Comparison of ENCODE assay signal across 26 cellular contexts in genomic region chr1:185497177-185497576, GRCh38.
DNase-seq lines count a peak whose midpoint lies in the region; ATAC-seq, FAIRE-seq and TF ChIP-seq lines count a peak whose summit lies in the region.
"Had no signal": no experiment of that assay in that cellular context is flagged by ENCODE, and none has a peak within 500 bp of the region (broad histone marks: within the 10 kb centered on the region; RNA-seq: fewer than 3 reads in every experiment).

No MANE protein-coding gene starts in this region.

- H3K4me3 ChIP-seq in HEK293 (ENCODE audit: low read depth, low read length) = no peak overlapping the region
- no peak overlapping the region for H3K4me3 ChIP-seq in K562
- H3K4me3 ChIP-seq: BLaER1, GM12878 had no signal

- DNase-seq in K562 (ENCODE audit: extremely low read depth in 1 of 4, low spot score in 3 of 4) = no peak
- no peak for DNase-seq in CD1c-positive myeloid dendritic cell (ENCODE audit: extremely low spot score)
- no peak for DNase-seq in middle frontal gyrus (ENCODE audit: extremely low spot score, low spot score)
- DNase-seq: 8988T; ACHN; BE2C; C1 segment of cervical spinal cord; Caco-2; Calu3; CD4-positive, alpha-beta T cell; CD8-positive, alpha-beta T cell; DMS 273 treated with DMSO at 0.1 percent for 48 hours; DMS153; DMS53; DMS79; DND-41; EL; GDM1 had no signal

- TF ChIP-seq POLR2A in K562 (conservative IDR thresholded peaks at IDR 0.05) = no peak

- H3K36me3 ChIP-seq in HEK293 (ENCODE audit: control insufficient read depth in 2 of 2, insufficient read depth in 1 of 2, low read length in 2 of 2) (no peaks in the 10 kb centered on the region), K562 (ENCODE audit: control insufficient read depth, insufficient read depth, low read length) (no peaks in the 10 kb centered on the region)
- H3K36me3 ChIP-seq: BE2C, BLaER1 had no signal

- no peak for TF ChIP-seq CTCF in HEK293 (tag by site-specific recombination; IDR thresholded peaks at IDR 0.05)
- no peak for TF ChIP-seq CTCF in K562 (IDR thresholded peaks at IDR 0.05 in 2 of 3, conservative IDR thresholded peaks at IDR 0.05 in 1 of 3; ENCODE audit: insufficient read depth in 2 of 3, low read depth in 1 of 3, low read length in 3 of 3)

- no peaks in the 10 kb centered on the region for H4K20me1 ChIP-seq in K562 (replicated peaks; ENCODE audit: control insufficient read depth, insufficient read depth, low read length)
- H4K20me1 ChIP-seq: BLaER1 had no signal

- TF ChIP-seq EP300 in K562 (IDR thresholded peaks at IDR 0.05; ENCODE audit: low read length) = no peak

- H3K9me1 ChIP-seq in K562 (ENCODE audit: control insufficient read depth, insufficient read depth, low read length) = no peaks in the 10 kb centered on the region

- CTCF ChIA-PET in HEK293 (lab: Yijun Ruan, JAX) = no interaction called here
- CTCF ChIA-PET in K562 (lab: Yijun Ruan, JAX; ENCODE audit: low intra/inter-chr PET ratio) = no interaction called here

- intact Hi-C loops in K562 (cut with micrococcal nuclease) = no loop called here

- no TSS peak for BruUV-seq in K562 (replicated peaks; lab: Mats Ljungman, UMichigan)

- no peak overlapping the region for H3K4me2 ChIP-seq in K562 (ENCODE audit: insufficient read depth, low read length)
- H3K4me2 ChIP-seq: BLaER1 had no signal

- H3K9me3 ChIP-seq in HEK293 (ENCODE audit: control insufficient read depth, insufficient read depth, low read depth, low read length) (no peaks in the 10 kb centered on the region), K562 (replicated peaks; ENCODE audit: control insufficient read depth, insufficient read depth, low read depth, low read length) (no peaks in the 10 kb centered on the region)
- H3K9me3 ChIP-seq: BE2C, BLaER1, Caco-2 had no signal

- no peaks in the 10 kb centered on the region for H3K79me2 ChIP-seq in K562 (ENCODE audit: control insufficient read depth, insufficient read depth, low read length)

- H3K4me1 ChIP-seq in HEK293 (ENCODE audit: control insufficient read depth, insufficient read depth, low read length) = no peaks in the 10 kb centered on the region
- H3K4me1 ChIP-seq in K562 (replicated peaks in 1 of 2; ENCODE audit: control insufficient read depth in 2 of 2, insufficient read depth in 2 of 2, low read length in 2 of 2) = no peaks in the 10 kb centered on the region
- H3K4me1 ChIP-seq: BE2C, BLaER1, Caco-2 had no signal

- H3K27ac ChIP-seq in HEK293 (ENCODE audit: extremely low read depth, low read depth, low read length) (no peak overlapping the region), K562 (ENCODE audit: extremely low read depth, low read depth, low read length) (no peak overlapping the region)
- H3K27ac ChIP-seq: BLaER1 had no signal

- FAIRE-seq in K562 (lab: Jason Lieb, UNC) = no peak
- FAIRE-seq: A204.1, GM12878, GM12892, GM18507, GM19239 had no signal

- no peak overlapping the region for H3K9ac ChIP-seq in K562 (ENCODE audit: insufficient read depth in 1 of 2, low read depth in 2 of 2, low read length in 2 of 2)
- H3K9ac ChIP-seq: BLaER1 had no signal

- no peak for TF ChIP-seq RAD21 in K562 (CRISPR knock-in tag; conservative IDR thresholded peaks at IDR 0.05 in 1 of 2, IDR thresholded peaks at IDR 0.05 in 1 of 2)

- no peak overlapping the region for H2AFZ ChIP-seq in K562 (ENCODE audit: low read depth, low read length)

- in situ Hi-C loops in K562 (cut with MboI) = no loop called here

- POLR2A ChIA-PET in HEK293 (lab: Yijun Ruan, JAX) (no interaction called here), K562 (lab: Yijun Ruan, JAX) (interaction anchor here (1.0 kb wide), 1 partner anchor 11 kb away, joined by 3 read pairs; no protein-coding TSS in a partner anchor)

- H3K27me3 ChIP-seq in K562 (ENCODE audit: control insufficient read depth in 2 of 2, insufficient read depth in 2 of 2, low read length in 2 of 2) = peaks cover 0 to 8% of the 10 kb centered on the region in 2 experiments; a peak in 3 of 5 replicates
- H3K27me3 ChIP-seq: BE2C, BLaER1 had no signal

- no peak for ATAC-seq in K562
- no peak for ATAC-seq in GM18511 (IDR thresholded peaks at IDR 0.05; ENCODE audit: unreplicated experiment)
- ATAC-seq: CD8-positive, alpha-beta T cell; GM12878 had no signal

TF ChIP-seq in HEK293, 187 proteins besides CTCF, POLR2A, EP300 and RAD21:
- TF ChIP-seq AEBP2 (tag by site-specific recombination; IDR thresholded peaks at IDR 0.05; ENCODE audit: borderline replicate concordance) = no peak
- peak; percentile 18; the same call in 1 of the 2 replicates for TF ChIP-seq ZNF768 (tag by site-specific recombination; IDR thresholded peaks at IDR 0.05)
- TF ChIP-seq, protein P1, sequence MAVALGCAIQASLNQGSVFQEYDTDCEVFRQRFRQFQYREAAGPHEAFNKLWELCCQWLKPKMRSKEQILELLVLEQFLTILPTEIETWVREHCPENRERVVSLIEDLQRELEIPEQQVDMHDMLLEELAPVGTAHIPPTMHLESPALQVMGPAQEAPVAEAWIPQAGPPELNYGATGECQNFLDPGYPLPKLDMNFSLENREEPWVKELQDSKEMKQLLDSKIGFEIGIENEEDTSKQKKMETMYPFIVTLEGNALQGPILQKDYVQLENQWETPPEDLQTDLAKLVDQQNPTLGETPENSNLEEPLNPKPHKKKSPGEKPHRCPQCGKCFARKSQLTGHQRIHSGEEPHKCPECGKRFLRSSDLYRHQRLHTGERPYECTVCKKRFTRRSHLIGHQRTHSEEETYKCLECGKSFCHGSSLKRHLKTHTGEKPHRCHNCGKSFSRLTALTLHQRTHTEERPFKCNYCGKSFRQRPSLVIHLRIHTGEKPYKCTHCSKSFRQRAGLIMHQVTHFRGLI (tag by site-specific recombination; IDR thresholded peaks at IDR 0.05) = no peak
- TF ChIP-seq, protein P2, sequence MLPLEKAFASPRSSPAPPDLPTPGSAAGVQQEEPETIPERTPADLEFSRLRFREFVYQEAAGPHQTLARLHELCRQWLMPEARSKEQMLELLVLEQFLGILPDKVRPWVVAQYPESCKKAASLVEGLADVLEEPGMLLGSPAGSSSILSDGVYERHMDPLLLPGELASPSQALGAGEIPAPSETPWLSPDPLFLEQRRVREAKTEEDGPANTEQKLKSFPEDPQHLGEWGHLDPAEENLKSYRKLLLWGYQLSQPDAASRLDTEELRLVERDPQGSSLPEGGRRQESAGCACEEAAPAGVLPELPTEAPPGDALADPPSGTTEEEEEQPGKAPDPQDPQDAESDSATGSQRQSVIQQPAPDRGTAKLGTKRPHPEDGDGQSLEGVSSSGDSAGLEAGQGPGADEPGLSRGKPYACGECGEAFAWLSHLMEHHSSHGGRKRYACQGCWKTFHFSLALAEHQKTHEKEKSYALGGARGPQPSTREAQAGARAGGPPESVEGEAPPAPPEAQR (tag by site-specific recombination; IDR thresholded peaks at IDR 0.05) = no peak

TF ChIP-seq in K562, 482 proteins besides CTCF, POLR2A, EP300 and RAD21 (continues in another document):
- TF ChIP-seq BCLAF1 (IDR thresholded peaks at IDR 0.05; ENCODE audit: borderline replicate concordance in 1 of 2, control insufficient read depth in 1 of 2, low read depth in 2 of 2, low read length in 1 of 2) (no peak), U2AF2 (optimal IDR thresholded peaks at IDR 0.05; ENCODE audit: low read depth, low read length) (no peak)
